Comparison of ENCODE assay signal across 19 cellular contexts in genomic region chr5:10559883-10560282, GRCh38. TPM values are rescaled to one million over a fixed set of nuclear protein-coding genes. Genes with fewer than 3 reads are reported as not detected.
DNase-seq lines count a peak whose midpoint lies in the region; ATAC-seq and TF ChIP-seq lines count a peak whose summit lies in the region.
"Had no signal": no experiment of that assay in that cellular context is flagged by ENCODE, and none has a peak within 500 bp of the region (broad histone marks: within the 10 kb centered on the region; RNA-seq: fewer than 3 reads in every experiment).

No MANE protein-coding gene starts in this region.

- peak overlapping the region; percentile 1 for H3K27ac Mint-ChIP-seq in activated B cell treated with CpG ODN at 0.5 μM for 24 hours
- H3K27ac Mint-ChIP-seq in type B pancreatic cell = no peak overlapping the region
- no peak overlapping the region for H3K27ac Mint-ChIP-seq in CD4-positive, alpha-beta memory T cell
- H3K27ac Mint-ChIP-seq in activated naive CD4-positive, alpha-beta T cell treated with anti-CD3 and anti-CD28 coated beads, Interleukin-2, amount 10 ng/mL, durations not matched to agents 7 days and 5 days = no peak overlapping the region
- H3K27ac Mint-ChIP-seq: CD4-positive, alpha-beta T cell had no signal

- H3K27me3 Mint-ChIP-seq in activated B cell treated with CpG ODN at 0.5 μM for 24 hours (no peaks in the 10 kb centered on the region), type B pancreatic cell (peaks cover 42% of the 10 kb centered on the region)
- H3K27me3 Mint-ChIP-seq in CD4-positive, alpha-beta memory T cell = peaks cover 1 to 2% of the 10 kb centered on the region in 2 donors
- peaks cover 98% of the 10 kb centered on the region for H3K27me3 Mint-ChIP-seq in activated naive CD4-positive, alpha-beta T cell treated with anti-CD3 and anti-CD28 coated beads, Interleukin-2, amount 10 ng/mL, durations not matched to agents 7 days and 5 days

- no peak overlapping the region for H3K27ac ChIP-seq in osteoblast (ENCODE audit: low read depth, low read length)
- H3K27ac ChIP-seq in CD4-positive, alpha-beta memory T cell (ENCODE audit: low read depth, low read length) = no peak overlapping the region
- H3K27ac ChIP-seq: KMS-11 had no signal

- no peaks in the 10 kb centered on the region for H3K79me2 ChIP-seq in osteoblast (ENCODE audit: insufficient read depth, low read length)

- TF ChIP-seq CTCF in activated B cell treated with CpG ODN at 0.5 μM for 24 hours (IDR thresholded peaks at IDR 0.05) (no peak), fibroblast of the aortic adventitia (IDR thresholded peaks at IDR 0.05; ENCODE audit: insufficient read depth, low read length) (no peak), osteoblast (IDR thresholded peaks at IDR 0.05; ENCODE audit: extremely low read depth, low read depth, low read length) (no peak), type B pancreatic cell (conservative IDR thresholded peaks at IDR 0.05) (no peak)

- peaks cover 1% of the 10 kb centered on the region for H3K36me3 Mint-ChIP-seq in activated B cell treated with CpG ODN at 0.5 μM for 24 hours (ENCODE audit: low read depth)
- no peaks in the 10 kb centered on the region for H3K36me3 Mint-ChIP-seq in type B pancreatic cell
- H3K36me3 Mint-ChIP-seq in CD4-positive, alpha-beta memory T cell = no peaks in the 10 kb centered on the region
- H3K36me3 Mint-ChIP-seq in activated naive CD4-positive, alpha-beta T cell treated with anti-CD3 and anti-CD28 coated beads, Interleukin-2, amount 10 ng/mL, durations not matched to agents 7 days and 5 days = no peaks in the 10 kb centered on the region

- intact Hi-C loops in activated B cell treated with CpG ODN at 0.5 μM for 24 hours (cut with micrococcal nuclease) = loop anchor here (5.0 kb wide), 2 partner anchors 142 to 177 kb away; no protein-coding TSS in a partner anchor
- intact Hi-C loops in CD4-positive, alpha-beta memory T cell (cut with micrococcal nuclease) = no loop called here

- no peak overlapping the region for H2AFZ ChIP-seq in osteoblast (ENCODE audit: low read length)

- POLR2A ChIA-PET in activated B cell treated with CpG ODN at 0.5 μM for 24 hours (lab: Charles Lee) = interaction anchor here (11.5 kb wide), 1 partner anchor 74 kb away, joined by 158 read pairs; no protein-coding TSS in a partner anchor
- POLR2A ChIA-PET in CD4-positive, alpha-beta memory T cell (lab: Charles Lee; ENCODE audit: partially characterized antibody) = no interaction called here

- H3K9me3 Mint-ChIP-seq in activated B cell treated with CpG ODN at 0.5 μM for 24 hours = no peaks in the 10 kb centered on the region
- no peaks in the 10 kb centered on the region for H3K9me3 Mint-ChIP-seq in type B pancreatic cell
- no peaks in the 10 kb centered on the region for H3K9me3 Mint-ChIP-seq in CD4-positive, alpha-beta memory T cell
- no peaks in the 10 kb centered on the region for H3K9me3 Mint-ChIP-seq in activated naive CD4-positive, alpha-beta T cell treated with anti-CD3 and anti-CD28 coated beads, Interleukin-2, amount 10 ng/mL, durations not matched to agents 7 days and 5 days
- H3K9me3 Mint-ChIP-seq: CD4-positive, alpha-beta T cell had no signal

- H4K20me1 ChIP-seq in osteoblast (ENCODE audit: insufficient read depth, low read length) = no peaks in the 10 kb centered on the region

- no peaks in the 10 kb centered on the region for H3K36me3 ChIP-seq in osteoblast (ENCODE audit: insufficient read depth, low read length)
- no peaks in the 10 kb centered on the region for H3K36me3 ChIP-seq in CD4-positive, alpha-beta memory T cell (ENCODE audit: insufficient read depth, low read length)

- H3K27me3 ChIP-seq in osteoblast (ENCODE audit: insufficient read depth, low read length) = no peaks in the 10 kb centered on the region
- H3K27me3 ChIP-seq in CD4-positive, alpha-beta memory T cell (ENCODE audit: insufficient read depth, low read length) = no peaks in the 10 kb centered on the region

- H3K9me3 ChIP-seq in osteoblast (ENCODE audit: low read depth, low read length) = no peaks in the 10 kb centered on the region
- no peaks in the 10 kb centered on the region for H3K9me3 ChIP-seq in CD4-positive, alpha-beta memory T cell (ENCODE audit: control insufficient read depth in 1 of 2, low read length in 2 of 2)
- H3K9me3 ChIP-seq: A549 had no signal

- DNase-seq in activated B cell treated with CpG ODN at 0.5 μM for 24 hours (no peak), fibroblast of the aortic adventitia (ENCODE audit: low read depth) (peak; percentile 48), osteoblast (ENCODE audit: insufficient read length, low spot score, missing footprints) (peak; percentile 41), type B pancreatic cell (ENCODE audit: extremely low spot score, unreplicated experiment) (no peak), foreskin melanocyte (no peak)
- DNase-seq in CD4-positive, alpha-beta memory T cell = no peak
- no peak for DNase-seq in activated naive CD4-positive, alpha-beta T cell treated with anti-CD3 and anti-CD28 coated beads, Interleukin-2, amount 10 ng/mL, durations not matched to agents 7 days and 5 days
- DNase-seq: Calu3; CD4-positive, alpha-beta T cell; EL; NCI-H1417 treated with DMSO at 0.1 percent for 48 hours; NCI-H187 treated with DMSO at 0.1 percent for 48 hours; NCI-H226; NCI-H524; NCI-H82; SHP77 had no signal

- H3K4me3 Mint-ChIP-seq in activated B cell treated with CpG ODN at 0.5 μM for 24 hours = no peak overlapping the region
- peak overlapping the region; percentile 0 for H3K4me3 Mint-ChIP-seq in type B pancreatic cell
- H3K4me3 Mint-ChIP-seq in CD4-positive, alpha-beta memory T cell = no peak overlapping the region
- no peak overlapping the region for H3K4me3 Mint-ChIP-seq in activated naive CD4-positive, alpha-beta T cell treated with anti-CD3 and anti-CD28 coated beads, Interleukin-2, amount 10 ng/mL, durations not matched to agents 7 days and 5 days
- H3K4me3 Mint-ChIP-seq: CD4-positive, alpha-beta T cell had no signal

- H3K4me3 ChIP-seq in fibroblast of the aortic adventitia (ENCODE audit: low read depth, low read length) (no peak overlapping the region), osteoblast (ENCODE audit: insufficient read depth, low read length) (no peak overlapping the region)
- H3K4me3 ChIP-seq in CD4-positive, alpha-beta memory T cell (ENCODE audit: low read length in 2 of 2) = no peak overlapping the region
- H3K4me3 ChIP-seq: A549, GM12878 had no signal

- no peak overlapping the region for H3K4me2 ChIP-seq in osteoblast (ENCODE audit: insufficient read depth, low read length)
- H3K4me2 ChIP-seq: A549, KMS-11 had no signal

- ATAC-seq in activated B cell treated with CpG ODN at 0.5 μM for 24 hours (ENCODE audit: low read depth) = no peak
- ATAC-seq: A549, GM12878 had no signal

- H3K4me1 Mint-ChIP-seq in activated B cell treated with CpG ODN at 0.5 μM for 24 hours = peaks cover 66% of the 10 kb centered on the region
- peaks cover 20% of the 10 kb centered on the region for H3K4me1 Mint-ChIP-seq in type B pancreatic cell (ENCODE audit: unreplicated experiment)
- peaks cover 0 to 1% (median 0%) of the 10 kb centered on the region in 4 donors for H3K4me1 Mint-ChIP-seq in CD4-positive, alpha-beta memory T cell
- H3K4me1 Mint-ChIP-seq in activated naive CD4-positive, alpha-beta T cell treated with anti-CD3 and anti-CD28 coated beads, Interleukin-2, amount 10 ng/mL, durations not matched to agents 7 days and 5 days = peaks cover 9% of the 10 kb centered on the region

- CTCF ChIA-PET in activated B cell treated with CpG ODN at 0.5 μM for 24 hours (lab: Charles Lee) = interaction anchor here (2.0 kb wide), 1 partner anchor 107 kb away, joined by 6 read pairs; no protein-coding TSS in a partner anchor
- CTCF ChIA-PET in CD4-positive, alpha-beta memory T cell (lab: Charles Lee; ENCODE audit: partially characterized antibody) = interaction anchor here (1.4 kb wide), 1 partner anchor 9 kb away, joined by 4 read pairs; no protein-coding TSS in a partner anchor
- CTCF ChIA-PET in activated naive CD4-positive, alpha-beta T cell treated with anti-CD3 and anti-CD28 coated beads, Interleukin-2, amount 10 ng/mL, durations not matched to agents 7 days and 5 days (lab: Charles Lee) = interaction anchor here (1.0 to 1.1 kb wide), 2 partner anchors 68 to 109 kb away, joined by 3 read pairs; no protein-coding TSS in a partner anchor

- H3K4me1 ChIP-seq in osteoblast (ENCODE audit: insufficient read depth, low read length) = peaks cover 38% of the 10 kb centered on the region
- peaks cover 8% of the 10 kb centered on the region for H3K4me1 ChIP-seq in CD4-positive, alpha-beta memory T cell (ENCODE audit: insufficient read depth, low read length)

RNA-seq across cellular contexts. Expression of gene ANKRD33B, which starts 4.0 kb away (rescaled TPM):
- total RNA-seq in activated B cell treated with CpG ODN at 0.5 μM for 24 hours (156 and 170 TPM in 2 replicates), fibroblast of the aortic adventitia (ENCODE audit: low replicate concordance) (8.3 and 11.3 TPM in 2 replicates), osteoblast (5.1 and 5.6 TPM in 2 replicates), type B pancreatic cell (ENCODE audit: low replicate concordance) (3.4 and 5.4 TPM in 2 replicates)
- 1 to 10 TPM; 2.0 to 2.3 TPM for total RNA-seq in CD4-positive, alpha-beta memory T cell
- polyA plus RNA-seq in CD4-positive, alpha-beta memory T cell = under 1 TPM; 0.05 to 0.37 TPM

Comparison
In these comparisons a context has a peak if more than half of its experiments do, and no peak if none do; other contexts are left out.
1. DNase-seq: peak in fibroblast of the aortic adventitia (single experiment) and osteoblast (single experiment); none in activated B cell treated with CpG ODN at 0.5 μM for 24 hours (single experiment), type B pancreatic cell (single experiment), foreskin melanocyte (single experiment), CD4-positive, alpha-beta memory T cell (0 of 5) and activated naive CD4-positive, alpha-beta T cell treated with anti-CD3 and anti-CD28 coated beads, Interleukin-2, amount 10 ng/mL, durations not matched to agents 7 days and 5 days (single experiment).
2. RNA of gene ANKRD33B, which starts 4.0 kb away (total RNA-seq): 156 to 170 TPM in activated B cell treated with CpG ODN at 0.5 μM for 24 hours; 8.3 to 11.3 TPM in fibroblast of the aortic adventitia, 5.1 to 5.6 TPM in osteoblast, 3.4 to 5.4 TPM in type B pancreatic cell and 2.0 to 2.3 TPM in CD4-positive, alpha-beta memory T cell; every median in the first group is over 10 times any median in the second.